In the genomic region with DNA sequence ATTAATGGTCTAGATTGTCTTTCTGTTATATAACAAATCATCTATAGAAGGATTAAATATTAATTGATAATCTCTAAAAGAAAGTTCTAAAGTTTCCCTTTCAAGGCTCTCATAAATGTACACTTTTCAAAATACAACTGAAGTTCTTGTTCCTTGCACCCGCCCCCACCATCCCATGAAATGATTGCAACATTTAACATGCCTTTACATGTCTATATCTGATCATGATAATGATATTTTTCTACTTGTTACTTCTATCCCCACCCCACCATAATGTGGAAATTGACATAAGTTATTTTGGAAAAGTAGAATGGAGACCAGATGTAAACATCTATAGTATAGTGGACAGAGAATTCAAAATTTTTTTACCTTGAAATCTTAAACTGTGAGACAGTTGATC, we compare ENCODE assay signal across 24 cellular contexts.
"Had no signal": no experiment of that assay in that cellular context is flagged by ENCODE, and none has a peak within 500 bp of the region (broad histone marks: within the 10 kb centered on the region; RNA-seq: fewer than 3 reads in every experiment).

No MANE protein-coding gene starts in this region.

- DNase-seq: cortex of kidney; effector CD8-positive, alpha-beta T cell; immature natural killer cell; kidney; left cardiac atrium; left ventricle myocardium inferior; lower lobe of right lung; mesenchymal stem cell; midbrain; nucleus accumbens; ovary; right cardiac atrium; small intestine; stimulated activated CD4-positive, alpha-beta T cell treated with anti-CD3 and anti-CD28 coated beads, Interleukin-2, amount 100 ng/mL, for 48 hours; stimulated activated naive CD4-positive, alpha-beta T cell treated with Interleukin-2 at 50 U/mL for 16 hours; thyroid gland; upper lobe of left lung had no signal

- H3K4me3 ChIP-seq: dorsolateral prefrontal cortex, gastroesophageal sphincter, left ventricle myocardium inferior, lower lobe of right lung, neural progenitor cell, ovary, suprapubic skin, thyroid gland, upper lobe of left lung, vagina had no signal

- H3K27ac ChIP-seq: gastroesophageal sphincter, left ventricle myocardium inferior, lower lobe of right lung, neural progenitor cell, ovary, suprapubic skin, thyroid gland, upper lobe of left lung, vagina had no signal

- H3K9ac ChIP-seq: neural progenitor cell had no signal

- H3K36me3 ChIP-seq: gastroesophageal sphincter, left ventricle myocardium inferior, lower lobe of right lung, neural progenitor cell, ovary, suprapubic skin, thyroid gland, upper lobe of left lung, vagina had no signal

- ATAC-seq: esophagus mucosa; gastroesophageal sphincter; left cardiac atrium; lower lobe of right lung; natural killer cell treated with Interleukin-12 subunit alpha and Interleukin-12 subunit beta and Interleukin-15 and Interleukin-18, amount 100 ng/mL, for 72 hours; right cardiac atrium had no signal

- H3K4me2 ChIP-seq: neural progenitor cell had no signal

- H3K27me3 ChIP-seq: dorsolateral prefrontal cortex, gastroesophageal sphincter, neural progenitor cell, ovary, suprapubic skin, thyroid gland, upper lobe of left lung, vagina had no signal

- H3K9me3 ChIP-seq: gastroesophageal sphincter, left ventricle myocardium inferior, lower lobe of right lung, ovary, suprapubic skin, thyroid gland, upper lobe of left lung, vagina had no signal

- H3K4me1 ChIP-seq: gastroesophageal sphincter, left ventricle myocardium inferior, lower lobe of right lung, suprapubic skin, thyroid gland, upper lobe of left lung, vagina had no signal

- FAIRE-seq: kidney, small intestine had no signal
